Comparison of ENCODE assay signal across 9 cellular contexts in the genomic region with DNA sequence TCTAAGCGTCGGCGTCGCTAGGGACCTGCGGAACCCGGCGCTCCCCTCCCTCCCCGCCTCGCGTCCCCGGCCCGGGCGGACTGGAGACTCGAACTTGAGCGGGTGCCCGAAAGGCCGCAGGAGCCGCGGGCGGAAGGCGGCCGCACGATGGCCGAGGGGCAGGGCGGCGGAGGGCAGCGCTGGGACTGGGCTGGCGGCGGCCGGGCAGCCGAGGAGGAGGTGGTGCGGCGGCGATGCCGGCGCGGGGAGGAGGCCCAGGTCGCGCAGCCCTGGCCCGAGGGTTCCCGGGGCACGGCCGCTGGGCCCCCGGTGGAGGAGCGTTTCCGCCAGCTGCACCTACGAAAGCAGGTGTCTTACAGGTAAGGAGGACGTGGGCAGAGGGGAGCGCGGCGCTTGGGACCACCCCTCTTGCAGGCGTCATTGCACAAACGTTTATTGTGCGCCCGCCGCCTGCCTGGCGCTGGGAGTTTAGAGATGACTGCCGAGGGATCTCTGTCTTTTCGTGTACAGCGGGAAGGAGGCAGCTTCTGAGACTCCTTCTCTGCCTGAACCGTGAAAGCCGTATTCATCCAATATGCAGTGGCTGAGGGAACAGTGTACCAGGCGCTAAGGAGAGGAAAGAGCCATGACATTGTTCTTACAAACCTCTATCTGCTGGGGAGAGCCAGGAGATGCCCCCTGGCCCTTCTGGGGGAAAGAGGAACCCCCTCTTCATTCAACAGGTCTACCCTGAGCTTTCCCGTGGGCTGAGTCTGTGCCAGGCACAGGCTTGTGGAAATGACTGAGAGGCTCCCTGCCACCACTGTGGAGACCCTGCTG. TPM values are rescaled to one million over a fixed set of nuclear protein-coding genes. Genes with fewer than 3 reads are reported as not detected.
DNase-seq lines count a peak whose midpoint lies in the region; ATAC-seq and TF ChIP-seq lines count a peak whose summit lies in the region.
"Had no signal": no experiment of that assay in that cellular context is flagged by ENCODE, and none has a peak within 500 bp of the region (broad histone marks: within the 10 kb centered on the region; RNA-seq: fewer than 3 reads in every experiment).

No MANE protein-coding gene starts in this region.

- TF ChIP-seq POLR2A in adrenal gland (IDR thresholded peaks at IDR 0.05): no peak

- CTCF ChIA-PET in mammary epithelial cell (lab: Charles Lee; ENCODE audit: low non-redundant PET): no interaction called here

- peak overlapping the region in 10 of 11 experiments; percentile 32 to 62 (median 54); a peak in 18 of 22 replicates for H3K9ac ChIP-seq in BLaER1 treated with 17β-estradiol and CSF1 and Interleukin-3, amounts not matched to agents 10 nM and 100 nM
- H3K9ac ChIP-seq in mammary epithelial cell (ENCODE audit: insufficient read depth, low read length): no peak overlapping the region

- WGBS in mammary epithelial cell (ENCODE audit: low coverage, missing lambda C conversion rate): 5% methylated on average over 42 of the region's 64 CpGs
- 16 to 49% (median 22%) methylated on average over 6 to 64 of the region's 64 CpGs for WGBS in adrenal gland, 4 donors

- H3K36me3 ChIP-seq in BLaER1 treated with 17β-estradiol and CSF1 and Interleukin-3, amounts not matched to agents 10 nM and 100 nM: no peaks in the 10 kb centered on the region
- H3K36me3 ChIP-seq in mammary epithelial cell (ENCODE audit: insufficient read depth, low read length) (no peaks in the 10 kb centered on the region), adrenal gland (replicated peaks in 1 of 2) (no peaks in the 10 kb centered on the region)

- H3K27ac ChIP-seq in BLaER1 treated with 17β-estradiol and CSF1 and Interleukin-3, amounts not matched to agents 10 nM and 100 nM: no peak overlapping the region
- H3K27ac ChIP-seq in mammary epithelial cell (ENCODE audit: insufficient read depth, low read depth, low read length) (no peak overlapping the region), adrenal gland (no peak overlapping the region)

- no peak for ATAC-seq in HG02938 (IDR thresholded peaks at IDR 0.05; ENCODE audit: unreplicated experiment)
- ATAC-seq: HCT116 had no signal

- H3K9me3 ChIP-seq in BLaER1 treated with 17β-estradiol and CSF1 and Interleukin-3, amounts not matched to agents 10 nM and 100 nM (replicated peaks in 1 of 11): no peaks in the 10 kb centered on the region
- H3K9me3 ChIP-seq in mammary epithelial cell (replicated peaks; ENCODE audit: insufficient read depth, low read length): no peaks in the 10 kb centered on the region
- H3K9me3 ChIP-seq in mononuclear cell (ENCODE audit: low read depth, low read length): no peaks in the 10 kb centered on the region
- no peaks in the 10 kb centered on the region for H3K9me3 ChIP-seq in adrenal gland (replicated peaks in 1 of 3)

- DNase-seq in NCI-H1105 treated with DMSO at 0.1 percent for 48 hours (lab: John Stamatoyannopoulos, UW): peak; percentile 57
- DNase-seq in mammary epithelial cell: no peak
- DNase-seq in adrenal gland: no peak
- no peak for DNase-seq in iPS-NIHi7 (ENCODE audit: extremely low spot score)
- no peak for DNase-seq in inferior parietal cortex (ENCODE audit: extremely low spot score)

- H4K20me1 ChIP-seq in BLaER1 treated with 17β-estradiol and CSF1 and Interleukin-3, amounts not matched to agents 10 nM and 100 nM: peaks cover 0 to 24% (median 5%) of the 10 kb centered on the region in 11 experiments; a peak in 9 of 22 replicates
- no peaks in the 10 kb centered on the region for H4K20me1 ChIP-seq in mammary epithelial cell (ENCODE audit: insufficient read depth, low read length)

- peak overlapping the region; percentile 44 to 67 (median 56) for H3K4me3 ChIP-seq in BLaER1 treated with 17β-estradiol and CSF1 and Interleukin-3, amounts not matched to agents 10 nM and 100 nM
- H3K4me3 ChIP-seq in mammary epithelial cell (replicated peaks in 1 of 3; ENCODE audit: insufficient read depth in 1 of 3, low read depth in 2 of 3, low read length in 3 of 3): peak overlapping the region in 2 of 3 experiments; percentile 27 to 28
- H3K4me3 ChIP-seq in mononuclear cell (ENCODE audit: low read length): peak overlapping the region; percentile 33
- H3K4me3 ChIP-seq in adrenal gland: peak overlapping the region in 2 of 4 donors; percentile 17 to 57

- dilution Hi-C loops in mammary epithelial cell (cut with HindIII; ENCODE audit: low sequenced_read_pairs): no loop called here

- H2AFZ ChIP-seq in mammary epithelial cell (ENCODE audit: low read depth, low read length): peak overlapping the region; percentile 57

- intact Hi-C loops in mammary epithelial cell (cut with micrococcal nuclease): no loop called here
- intact Hi-C loops in adrenal gland (cut with DNase I): no loop called here

- peaks cover 69 to 83% (median 80%) of the 10 kb centered on the region in 11 experiments for H3K27me3 ChIP-seq in BLaER1 treated with 17β-estradiol and CSF1 and Interleukin-3, amounts not matched to agents 10 nM and 100 nM
- H3K27me3 ChIP-seq in mammary epithelial cell (ENCODE audit: insufficient read depth, low read length): peaks cover 26% of the 10 kb centered on the region
- H3K27me3 ChIP-seq in mononuclear cell (ENCODE audit: insufficient read depth, low read length): peaks cover 43% of the 10 kb centered on the region
- peaks cover 23% of the 10 kb centered on the region for H3K27me3 ChIP-seq in adrenal gland

- TF ChIP-seq CTCF in mammary epithelial cell (conservative IDR thresholded peaks at IDR 0.05 in 1 of 2, IDR thresholded peaks at IDR 0.05 in 1 of 2; ENCODE audit: extremely low read depth in 1 of 2, insufficient read depth in 1 of 2, low read depth in 1 of 2, low read length in 2 of 2) (no peak), adrenal gland (IDR thresholded peaks at IDR 0.05) (no peak)

- H3K4me2 ChIP-seq in BLaER1 treated with 17β-estradiol and CSF1 and Interleukin-3, amounts not matched to agents 10 nM and 100 nM: peak overlapping the region; percentile 83 to 97 (median 90)
- peak overlapping the region; percentile 83 for H3K4me2 ChIP-seq in mammary epithelial cell (ENCODE audit: insufficient read depth, low read depth, low read length)

- no peaks in the 10 kb centered on the region for H3K79me2 ChIP-seq in mammary epithelial cell (ENCODE audit: insufficient read depth, low read length)

- peaks cover 39 to 83% (median 72%) of the 10 kb centered on the region in 10 experiments for H3K4me1 ChIP-seq in BLaER1 treated with 17β-estradiol and CSF1 and Interleukin-3, amounts not matched to agents 10 nM and 100 nM
- peaks cover 10% of the 10 kb centered on the region for H3K4me1 ChIP-seq in mammary epithelial cell (ENCODE audit: insufficient read depth, low read length)
- peaks cover 86% of the 10 kb centered on the region for H3K4me1 ChIP-seq in mononuclear cell (ENCODE audit: insufficient read depth, low read length)
- H3K4me1 ChIP-seq in adrenal gland (replicated peaks in 1 of 2): peaks cover 0 to 15% of the 10 kb centered on the region in 2 donors

- in situ Hi-C loops in mammary epithelial cell (cut with MboI; ENCODE audit: low sequenced_read_pairs in 2 of 2): no loop called here

- no TSS peak for BruUV-seq in mammary epithelial cell (replicated peaks; lab: Mats Ljungman, UMichigan)

RNA-seq across cellular contexts. Expression of a gene that starts 13.9 kb away (rescaled TPM):
- total RNA-seq in mammary epithelial cell (10 to 100 TPM; 80.7 to 83.6 TPM), mononuclear cell (90.6 TPM), adrenal gland (10 to 100 TPM; 32.6 to 63.4 (median 44.0) TPM)
- polyA plus RNA-seq in mammary epithelial cell (71.3 TPM), adrenal gland (100 to 1,000 TPM in 1 of 3 donors, 10 to 100 TPM in 2; 12.4 to 160 (median 57.0) TPM)
- 90.3 TPM for polyA minus RNA-seq in mammary epithelial cell

RNA-seq across cellular contexts. Expression of a gene that starts 48.1 kb away (rescaled TPM):
- total RNA-seq in mammary epithelial cell (1 to 10 TPM; 2.3 to 2.4 TPM), mononuclear cell (1.5 TPM), adrenal gland (100 to 1,000 TPM in 6 of 8 donors, 10 to 100 TPM in 2; 73.4 to 358 (median 128) TPM)
- polyA plus RNA-seq in mammary epithelial cell (2.1 TPM), adrenal gland (100 to 1,000 TPM in 1 of 3 donors, 10 to 100 TPM in 2; 88.8 to 128 (median 94.0) TPM)
- not detected for polyA minus RNA-seq in mammary epithelial cell

RNA-seq across cellular contexts. Expression of a gene that starts 55.9 kb away (rescaled TPM):
- total RNA-seq in mammary epithelial cell (under 1 TPM in 1 of 2 donors, not detected in 1; 0.17 TPM), mononuclear cell (0.10 TPM), adrenal gland (10 to 100 TPM in 7 of 8 donors, 1 to 10 TPM in 1; 9.5 to 31.7 (median 18.7) TPM)
- polyA plus RNA-seq in mammary epithelial cell (not detected), adrenal gland (10 to 100 TPM; 28.5 to 31.5 (median 29.0) TPM)
- not detected for polyA minus RNA-seq in mammary epithelial cell

RNA-seq across cellular contexts. Expression of a gene that starts 58.2 kb away (rescaled TPM):
- total RNA-seq in mammary epithelial cell (under 1 TPM in 1 of 2 donors, not detected in 1; 0.17 TPM), mononuclear cell (1.3 TPM), adrenal gland (under 1 TPM in 3 of 8 donors, not detected in 5; 0.14 to 0.81 (median 0.51) TPM)
- polyA plus RNA-seq in mammary epithelial cell (0.03 TPM), adrenal gland (under 1 TPM in 2 of 3 donors, not detected in 1; 0.32 to 0.38 TPM)
- polyA minus RNA-seq in mammary epithelial cell: not detected

Comparison
In these comparisons a context has a peak if more than half of its experiments do, and no peak if none do; other contexts are left out.
1. RNA of a gene that starts 48.1 kb away (total RNA-seq): 73.4 to 358 TPM in adrenal gland; 2.3 to 2.4 TPM in mammary epithelial cell and 1.5 TPM in mononuclear cell (single experiment); every median in the first group is over 10 times any median in the second.